25 cellular contexts compared by ENCODE assay signal in genomic region chr21:39807738-39808137, GRCh38. TPM values are rescaled to one million over a fixed set of nuclear protein-coding genes. Genes with fewer than 3 reads are reported as not detected.
"Had no signal": no experiment of that assay in that cellular context is flagged by ENCODE, and none has a peak within 500 bp of the region (broad histone marks: within the 10 kb centered on the region; RNA-seq: fewer than 3 reads in every experiment).

No MANE protein-coding gene starts in this region.

- H3K27ac Mint-ChIP-seq: naive thymus-derived CD4-positive, alpha-beta T cell; nephron progenitor cell; stimulated activated naive B cell treated with anti-CD40 and anti-IgM and Interleukin-4, amounts not matched to agents 10 μg/mL and 1 μg/mL and 100 μg/mL, for 72 hours; stimulated activated naive CD8-positive, alpha-beta T cell treated with anti-CD3 and anti-CD28 coated beads, Interleukin-15, amount 100 ng/mL, for 72 hours had no signal

- H3K36me3 ChIP-seq: esophagus muscularis mucosa, gastrocnemius medialis, heart right ventricle, left ventricle myocardium inferior, neutrophil, right atrium auricular region, sigmoid colon, tibial nerve had no signal

- H3K27ac ChIP-seq: dorsolateral prefrontal cortex, esophagus muscularis mucosa, gastrocnemius medialis, heart right ventricle, left ventricle myocardium inferior, neutrophil, right atrium auricular region, sigmoid colon, skin epidermis, testis, tibial nerve had no signal

- H3K27me3 ChIP-seq: dorsolateral prefrontal cortex, esophagus muscularis mucosa, gastrocnemius medialis, heart right ventricle, neutrophil, right atrium auricular region, sigmoid colon, testis, tibial nerve had no signal

- H3K36me3 Mint-ChIP-seq: naive thymus-derived CD4-positive, alpha-beta T cell; stimulated activated naive B cell treated with anti-CD40 and anti-IgM and Interleukin-4, amounts not matched to agents 10 μg/mL and 1 μg/mL and 100 μg/mL, for 72 hours had no signal

- ATAC-seq: gastrocnemius medialis; heart right ventricle; naive thymus-derived CD4-positive, alpha-beta T cell; stimulated activated naive B cell treated with anti-CD40 and anti-IgM and Interleukin-4, amounts not matched to agents 10 μg/mL and 1 μg/mL and 100 μg/mL, for 72 hours; stimulated activated naive CD8-positive, alpha-beta T cell treated with anti-CD3 and anti-CD28 coated beads, Interleukin-15, amount 100 ng/mL, for 72 hours had no signal

- H3K9me3 ChIP-seq: esophagus muscularis mucosa, gastrocnemius medialis, heart right ventricle, left ventricle myocardium inferior, neutrophil, right atrium auricular region, sigmoid colon, testis, tibial nerve had no signal

- H3K4me1 ChIP-seq: esophagus muscularis mucosa, gastrocnemius medialis, right atrium auricular region, testis, tibial nerve had no signal

- H3K4me3 Mint-ChIP-seq: naive thymus-derived CD4-positive, alpha-beta T cell; nephron progenitor cell; stimulated activated naive B cell treated with anti-CD40 and anti-IgM and Interleukin-4, amounts not matched to agents 10 μg/mL and 1 μg/mL and 100 μg/mL, for 72 hours; stimulated activated naive CD8-positive, alpha-beta T cell treated with anti-CD3 and anti-CD28 coated beads, Interleukin-15, amount 100 ng/mL, for 72 hours had no signal

- DNase-seq: cortex of kidney; dorsolateral prefrontal cortex; effector memory CD4-positive, alpha-beta T cell; gastrocnemius medialis; heart right ventricle; islet precursor cell; left ventricle myocardium inferior; mesenchymal stem cell; naive thymus-derived CD4-positive, alpha-beta T cell; nephron progenitor cell; sigmoid colon; stimulated activated CD4-positive, alpha-beta T cell treated with anti-CD3 and anti-CD28 coated beads, Interleukin-2, amount 100 ng/mL, for 24 hours; stimulated activated CD4-positive, alpha-beta T cell treated with anti-CD3 and anti-CD28 coated beads, Interleukin-4, amount 100 ng/mL, for 4 hours; stimulated activated naive B cell treated with anti-CD40 and anti-IgM and Interleukin-4, amounts not matched to agents 10 μg/mL and 1 μg/mL and 100 μg/mL, for 72 hours; stimulated activated naive CD8-positive, alpha-beta T cell treated with anti-CD3 and anti-CD28 coated beads, Interleukin-15, amount 100 ng/mL, for 72 hours; testis had no signal

- H3K4me1 Mint-ChIP-seq: naive thymus-derived CD4-positive, alpha-beta T cell; nephron progenitor cell; stimulated activated naive B cell treated with anti-CD40 and anti-IgM and Interleukin-4, amounts not matched to agents 10 μg/mL and 1 μg/mL and 100 μg/mL, for 72 hours; stimulated activated naive CD8-positive, alpha-beta T cell treated with anti-CD3 and anti-CD28 coated beads, Interleukin-15, amount 100 ng/mL, for 72 hours had no signal

- H3K27me3 Mint-ChIP-seq: stimulated activated naive CD8-positive, alpha-beta T cell treated with anti-CD3 and anti-CD28 coated beads, Interleukin-15, amount 100 ng/mL, for 72 hours had no signal

- H3K4me3 ChIP-seq: dorsolateral prefrontal cortex, esophagus muscularis mucosa, gastrocnemius medialis, heart right ventricle, left ventricle myocardium inferior, lung, right atrium auricular region, sigmoid colon, skin epidermis, testis, tibial nerve had no signal

RNA-seq across cellular contexts. Expression of gene PCP4, which starts 59.5 kb away (rescaled TPM):
- total RNA-seq: fibroblast of villous mesenchyme; gastrocnemius medialis; naive thymus-derived CD4-positive, alpha-beta T cell; osteoblast; subcutaneous adipose tissue had no signal
